Comparison of ENCODE assay signal across 13 cellular contexts in genomic region chr5:150065346-150065745, GRCh38. TPM values are rescaled to one million over a fixed set of nuclear protein-coding genes. Genes with fewer than 3 reads are reported as not detected.
DNase-seq lines count a peak whose midpoint lies in the region.
"Had no signal": no experiment of that assay in that cellular context is flagged by ENCODE, and none has a peak within 500 bp of the region (broad histone marks: within the 10 kb centered on the region; RNA-seq: fewer than 3 reads in every experiment).

No MANE protein-coding gene starts in this region.

- no peaks in the 10 kb centered on the region for H3K9me3 ChIP-seq in SJSA1 (replicated peaks)

- no peaks in the 10 kb centered on the region for H3K36me3 ChIP-seq in SJSA1

- DNase-seq in CD1c-positive myeloid dendritic cell (ENCODE audit: extremely low spot score) (peak; percentile 73), SJSA1 (ENCODE audit: low read depth in 1 of 2, low spot score in 2 of 2) (peak; percentile 77 to 86), globus pallidus (ENCODE audit: low spot score) (peak; percentile 38), pons (ENCODE audit: low spot score) (peak; percentile 52), NCI-H1105 treated with DMSO at 0.1 percent for 48 hours (lab: John Stamatoyannopoulos, UW) (no peak), DMS153 (lab: John Stamatoyannopoulos, UW) (no peak), NCI-H1436 (lab: John Stamatoyannopoulos, UW) (no peak), NCI-H82 (lab: John Stamatoyannopoulos, UW) (no peak)
- DNase-seq: activated CD4-positive, alpha-beta T cell treated with anti-CD3 and anti-CD28 coated beads for 48 hours; KG1; kidney; NCI-H2227 treated with DMSO at 0.1 percent for 48 hours had no signal

- H3K4me3 ChIP-seq in SJSA1: no peak overlapping the region

- H3K27ac ChIP-seq in SJSA1: peak overlapping the region; percentile 62

- H3K27me3 ChIP-seq in SJSA1 (replicated peaks): no peaks in the 10 kb centered on the region

- peaks cover 62% of the 10 kb centered on the region for H3K4me1 ChIP-seq in SJSA1 (replicated peaks)

RNA-seq across cellular contexts. Expression of gene CSF1R, which starts 21.0 kb away (rescaled TPM):
- 1.2 TPM in 1 of 2 replicates, not detected in the other for total RNA-seq in SJSA1 (2014; rRNA removed; shearing (Covaris generic))
- total RNA-seq: SK-MEL-5 had no signal

Comparison
In these comparisons a context has a peak if more than half of its experiments do, and no peak if none do; other contexts are left out.
1. DNase-seq: peak in CD1c-positive myeloid dendritic cell (single experiment), SJSA1 (2 of 2), globus pallidus (single experiment) and pons (single experiment); none in NCI-H1105 treated with DMSO at 0.1 percent for 48 hours (single experiment), DMS153 (single experiment), NCI-H1436 (single experiment) and NCI-H82 (single experiment).